In genomic region chr5:178788381-178789085, GRCh38 we compare ENCODE assay signal across 22 cellular contexts.
"Had no signal": no experiment of that assay in that cellular context is flagged by ENCODE, and none has a peak within 500 bp of the region (broad histone marks: within the 10 kb centered on the region; RNA-seq: fewer than 3 reads in every experiment).

No MANE protein-coding gene starts in this region.

- H3K36me3 Mint-ChIP-seq: activated naive CD8-positive, alpha-beta T cell treated with anti-CD3 and anti-CD28 coated beads for 36 hours; brain; naive thymus-derived CD4-positive, alpha-beta T cell had no signal

- H3K9me3 ChIP-seq: ascending aorta, esophagus muscularis mucosa, heart right ventricle, right atrium auricular region, uterus had no signal

- H3K27me3 ChIP-seq: ascending aorta, right atrium auricular region, tibial nerve, uterus had no signal

- ATAC-seq: effector memory CD8-positive, alpha-beta T cell; heart right ventricle; left colon; naive thymus-derived CD4-positive, alpha-beta T cell had no signal

- H3K4me3 ChIP-seq: ascending aorta, esophagus muscularis mucosa, heart right ventricle, right atrium auricular region, tibial nerve, uterus had no signal

- H3K9me3 Mint-ChIP-seq: activated naive CD4-positive, alpha-beta T cell treated with anti-CD3 and anti-CD28 coated beads for 36 hours; activated naive CD8-positive, alpha-beta T cell treated with anti-CD3 and anti-CD28 coated beads for 36 hours; effector memory CD8-positive, alpha-beta T cell had no signal

- DNase-seq: activated CD4-positive, alpha-beta T cell treated with anti-CD3 and anti-CD28 coated beads for 4 hours; activated CD4-positive, alpha-beta T cell treated with anti-CD3 and anti-CD28 coated beads, Interleukin-2, amount 50 U/mL, for 4 hours; activated effector memory CD4-positive, alpha-beta T cell treated with Interleukin-2 at 50 U/mL for 16 hours; activated naive CD4-positive, alpha-beta T cell treated with anti-CD3 and anti-CD28 coated beads for 36 hours; activated naive CD8-positive, alpha-beta T cell treated with anti-CD3 and anti-CD28 coated beads for 36 hours; cortex of kidney; effector memory CD8-positive, alpha-beta T cell; foreskin melanocyte; heart right ventricle; left colon; midbrain; naive thymus-derived CD4-positive, alpha-beta T cell; occipital lobe; stimulated activated CD4-positive, alpha-beta T cell treated with anti-CD3 and anti-CD28 coated beads, Interleukin-2, amount 100 ng/mL, for 48 hours; stimulated activated naive CD4-positive, alpha-beta T cell treated with Interleukin-2 at 50 U/mL for 16 hours; uterus had no signal

- H3K27ac Mint-ChIP-seq: activated naive CD4-positive, alpha-beta T cell treated with anti-CD3 and anti-CD28 coated beads for 36 hours; activated naive CD8-positive, alpha-beta T cell treated with anti-CD3 and anti-CD28 coated beads for 36 hours; brain; effector memory CD8-positive, alpha-beta T cell; naive thymus-derived CD4-positive, alpha-beta T cell had no signal

- H3K4me3 Mint-ChIP-seq: activated naive CD4-positive, alpha-beta T cell treated with anti-CD3 and anti-CD28 coated beads for 36 hours; activated naive CD8-positive, alpha-beta T cell treated with anti-CD3 and anti-CD28 coated beads for 36 hours; brain; effector memory CD8-positive, alpha-beta T cell; naive thymus-derived CD4-positive, alpha-beta T cell had no signal

- H3K36me3 ChIP-seq: ascending aorta, esophagus muscularis mucosa, heart right ventricle, right atrium auricular region, tibial nerve, uterus had no signal

- H3K4me1 ChIP-seq: ascending aorta, esophagus muscularis mucosa, heart right ventricle, parathyroid adenoma, right atrium auricular region, tibial nerve, uterus had no signal

- H3K9ac ChIP-seq: parathyroid adenoma had no signal

- H3K27ac ChIP-seq: ascending aorta, esophagus muscularis mucosa, heart right ventricle, parathyroid adenoma, right atrium auricular region, tibial nerve had no signal

- H3K4me1 Mint-ChIP-seq: activated naive CD8-positive, alpha-beta T cell treated with anti-CD3 and anti-CD28 coated beads for 36 hours; brain had no signal
